1 cellular context compared by ENCODE assay signal in genomic region chr17:74042744-74043486, GRCh38.
TF ChIP-seq lines count a peak whose summit lies in the region.

No MANE protein-coding gene starts in this region.

TF ChIP-seq in HEK293, 187 proteins besides CTCF, POLR2A, EP300 and RAD21 (continued from another document and continues in another):
- TF ChIP-seq ZNF394 (tag by site-specific recombination; IDR thresholded peaks at IDR 0.05; ENCODE audit: borderline replicate concordance), result peak; percentile 68
- TF ChIP-seq ZNF639 (tag by site-specific recombination; IDR thresholded peaks at IDR 0.05), result no peak; the same call in 1 of the 2 replicates
- peak; percentile 61 for TF ChIP-seq ZNF600 (tag by site-specific recombination; IDR thresholded peaks at IDR 0.05)
- no peak for TF ChIP-seq ATF2 (tag by site-specific recombination; IDR thresholded peaks at IDR 0.05; ENCODE audit: low read depth)
- TF ChIP-seq ZNF37A (tag by site-specific recombination; IDR thresholded peaks at IDR 0.05), result no peak
- TF ChIP-seq ZNF175 (tag by site-specific recombination; IDR thresholded peaks at IDR 0.05), result no peak
- TF ChIP-seq KLF9 (tag by site-specific recombination; IDR thresholded peaks at IDR 0.05; ENCODE audit: low read depth), result no peak
- no peak for TF ChIP-seq ZNF544 (tag by site-specific recombination; IDR thresholded peaks at IDR 0.05)
- no peak for TF ChIP-seq ZNF214 (tag by site-specific recombination; IDR thresholded peaks at IDR 0.05; ENCODE audit: borderline replicate concordance)
- no peak for TF ChIP-seq KLF7 (tag by site-specific recombination; IDR thresholded peaks at IDR 0.05; ENCODE audit: borderline replicate concordance)
- TF ChIP-seq ZNF362 (tag by site-specific recombination; IDR thresholded peaks at IDR 0.05), result no peak
- 0 out of 2 replicates have a peak, but pooled peaks have one; percentile 18 for TF ChIP-seq KLF8 (tag by site-specific recombination; IDR thresholded peaks at IDR 0.05)
- no peak for TF ChIP-seq TSHZ1 (tag by site-specific recombination; IDR thresholded peaks at IDR 0.05; ENCODE audit: borderline replicate concordance)
- TF ChIP-seq ZNF19 (tag by site-specific recombination; IDR thresholded peaks at IDR 0.05; ENCODE audit: low read depth), result no peak
- no peak for TF ChIP-seq ZNF223 (tag by site-specific recombination; IDR thresholded peaks at IDR 0.05)
- TF ChIP-seq REPIN1 (tag by site-specific recombination; IDR thresholded peaks at IDR 0.05; ENCODE audit: low read depth), result no peak
- no peak for TF ChIP-seq HOXD13 (CRISPR knock-in tag; IDR thresholded peaks at IDR 0.05; ENCODE audit: borderline replicate concordance)
- no peak for TF ChIP-seq ZNF350 (tag by site-specific recombination; IDR thresholded peaks at IDR 0.05)
- TF ChIP-seq ZFP69B (tag by site-specific recombination; IDR thresholded peaks at IDR 0.05), result peak; percentile 37; the same call in 1 of the 2 replicates
- TF ChIP-seq BCL6B (tag by site-specific recombination; IDR thresholded peaks at IDR 0.05), result no peak
- TF ChIP-seq ZNF660 (tag by site-specific recombination; IDR thresholded peaks at IDR 0.05), result peak; percentile 75; the same call in 1 of the 2 replicates
- 0 out of 2 replicates have a peak, but pooled peaks have one; percentile 19 for TF ChIP-seq ZNF335 (tag by site-specific recombination; conservative IDR thresholded peaks at IDR 0.05)
- no peak for TF ChIP-seq ZNF341 (tag by site-specific recombination; IDR thresholded peaks at IDR 0.05; ENCODE audit: low read depth)
- TF ChIP-seq ZNF76 (tag by site-specific recombination; IDR thresholded peaks at IDR 0.05; ENCODE audit: borderline replicate concordance, low read depth), result no peak
- no peak for TF ChIP-seq ZNF311 (tag by site-specific recombination; IDR thresholded peaks at IDR 0.05; ENCODE audit: borderline replicate concordance)
- TF ChIP-seq ZBTB44 (tag by site-specific recombination; IDR thresholded peaks at IDR 0.05), result no peak
- no peak for TF ChIP-seq SALL2 (tag by site-specific recombination; IDR thresholded peaks at IDR 0.05; ENCODE audit: borderline replicate concordance)
- TF ChIP-seq ZNF518A (tag by site-specific recombination; conservative IDR thresholded peaks at IDR 0.05; ENCODE audit: low read depth), result peak; percentile 60; the same call in 1 of the 2 replicates
- no peak for TF ChIP-seq ZNF202 (tag by site-specific recombination; IDR thresholded peaks at IDR 0.05; ENCODE audit: borderline replicate concordance)
- peak; percentile 67 for TF ChIP-seq KLF17 (tag by site-specific recombination; IDR thresholded peaks at IDR 0.05)
- TF ChIP-seq ZNF580 (tag by site-specific recombination; IDR thresholded peaks at IDR 0.05), result no peak
- peak; percentile 61; the same call in 1 of the 2 replicates for TF ChIP-seq ZNF24 (tag by site-specific recombination; IDR thresholded peaks at IDR 0.05)
- no peak for TF ChIP-seq ZNF558 (tag by site-specific recombination; IDR thresholded peaks at IDR 0.05)
- no peak for TF ChIP-seq ZBTB11 (tag by site-specific recombination; conservative IDR thresholded peaks at IDR 0.05; ENCODE audit: low read depth)
